Comparison of ENCODE assay signal across 9 cellular contexts in genomic region chr5:5494489-5495402, GRCh38.
DNase-seq lines count a peak whose midpoint lies in the region; ATAC-seq and TF ChIP-seq lines count a peak whose summit lies in the region.
"Had no signal": no experiment of that assay in that cellular context is flagged by ENCODE, and none has a peak within 500 bp of the region (broad histone marks: within the 10 kb centered on the region; RNA-seq: fewer than 3 reads in every experiment).

No MANE protein-coding gene starts in this region.

- intact Hi-C loops in activated naive CD4-positive, alpha-beta T cell treated with anti-CD3 and anti-CD28 coated beads for 36 hours (cut with micrococcal nuclease): loop anchor here (5.0 to 10.0 kb wide), 5 partner anchors 393 to 1253 kb away; partner anchors contain the start of genes MED10 and TENT4A
- intact Hi-C loops in heart left ventricle (cut with DNase I): loop anchor here (5.0 to 10.0 kb wide), 17 partner anchors 190 to 1260 kb away; partner anchors contain the start of genes MED10 (in 1 of the 10) and UBE2QL1 (in 1 of the 10)

- H3K36me3 Mint-ChIP-seq in activated naive CD4-positive, alpha-beta T cell treated with anti-CD3 and anti-CD28 coated beads for 36 hours (ENCODE audit: low read depth): no peaks in the 10 kb centered on the region

- 17 to 27% (median 20%) methylated on average over 35 to 62 of the region's 62 CpGs for WGBS in heart left ventricle, 4 donors

- no peaks in the 10 kb centered on the region for H3K27me3 ChIP-seq in Peyer's patch
- peaks cover 0 to 16% (median 0%) of the 10 kb centered on the region in 9 donors for H3K27me3 ChIP-seq in heart left ventricle

- H3K27ac Mint-ChIP-seq in activated naive CD4-positive, alpha-beta T cell treated with anti-CD3 and anti-CD28 coated beads for 36 hours: no peak overlapping the region

- H3K27ac ChIP-seq in Peyer's patch (peak overlapping the region in 1 of 4 donors; percentile 25), heart left ventricle (no peak overlapping the region)
- H3K27ac ChIP-seq: epithelial cell of prostate had no signal

- H3K36me3 ChIP-seq in Peyer's patch (peaks cover 0 to under 1% (median 0%) of the 10 kb centered on the region in 3 donors), heart left ventricle (peaks cover 0 to 13% (median 7%) of the 10 kb centered on the region in 9 donors)

- peaks cover 0 to 14% (median 6%) of the 10 kb centered on the region in 4 donors for H3K4me1 ChIP-seq in Peyer's patch
- H3K4me1 ChIP-seq in heart left ventricle: peaks cover 0 to 33% (median 8%) of the 10 kb centered on the region in 12 donors

- TF ChIP-seq CTCF in Peyer's patch (IDR thresholded peaks at IDR 0.05): no peak
- no peak for TF ChIP-seq CTCF in heart left ventricle (IDR thresholded peaks at IDR 0.05)

- DNase-seq in Peyer's patch (peak; percentile 91 to 96 (median 91)), heart left ventricle (peak; percentile 71 to 86 (median 74)), skeletal muscle cell (ENCODE audit: low read depth) (no peak), HuH-7.5 (ENCODE audit: low spot score) (no peak), SHP77 (lab: John Stamatoyannopoulos, UW) (no peak)
- peak; percentile 79 for DNase-seq in activated naive CD4-positive, alpha-beta T cell treated with anti-CD3 and anti-CD28 coated beads for 36 hours

- no peak for TF ChIP-seq POLR2A in Peyer's patch (IDR thresholded peaks at IDR 0.05)
- TF ChIP-seq POLR2A in heart left ventricle (IDR thresholded peaks at IDR 0.05): no peak

- ATAC-seq in GM18873 (IDR thresholded peaks at IDR 0.05; ENCODE audit: low FRiP score, unreplicated experiment) (peak; percentile 43), HG02970 (IDR thresholded peaks at IDR 0.05; ENCODE audit: low FRiP score, unreplicated experiment) (peak; percentile 78), heart left ventricle (peak; percentile 53 to 92 (median 83))

- H3K9me3 ChIP-seq in Peyer's patch: no peaks in the 10 kb centered on the region
- H3K9me3 ChIP-seq in heart left ventricle: no peaks in the 10 kb centered on the region

- H3K27me3 Mint-ChIP-seq in activated naive CD4-positive, alpha-beta T cell treated with anti-CD3 and anti-CD28 coated beads for 36 hours (ENCODE audit: low read depth): peaks cover 17% of the 10 kb centered on the region

- H3K9me3 Mint-ChIP-seq in activated naive CD4-positive, alpha-beta T cell treated with anti-CD3 and anti-CD28 coated beads for 36 hours: no peaks in the 10 kb centered on the region

- peaks cover 10% of the 10 kb centered on the region for H3K4me1 Mint-ChIP-seq in activated naive CD4-positive, alpha-beta T cell treated with anti-CD3 and anti-CD28 coated beads for 36 hours (ENCODE audit: low read depth)

- no peak overlapping the region for H3K4me3 Mint-ChIP-seq in activated naive CD4-positive, alpha-beta T cell treated with anti-CD3 and anti-CD28 coated beads for 36 hours

- CTCF ChIA-PET in activated naive CD4-positive, alpha-beta T cell treated with anti-CD3 and anti-CD28 coated beads for 36 hours (lab: Charles Lee): no interaction called here

- H3K4me3 ChIP-seq in Peyer's patch: peak overlapping the region in 3 of 4 donors; percentile 15 to 30 (median 28)
- H3K4me3 ChIP-seq in heart left ventricle: peak overlapping the region in 9 of 12 donors; percentile 18 to 52 (median 38)
- H3K4me3 ChIP-seq in skeletal muscle cell (ENCODE audit: low read depth, low read length): peak overlapping the region; percentile 35

Comparison
In these comparisons a context has a peak if more than half of its experiments do, and no peak if none do; other contexts are left out.
1. DNase-seq: peak in Peyer's patch (3 of 3), activated naive CD4-positive, alpha-beta T cell treated with anti-CD3 and anti-CD28 coated beads for 36 hours (single experiment) and heart left ventricle (5 of 5); none in skeletal muscle cell (single experiment), HuH-7.5 (single experiment) and SHP77 (0 of 2).
2. Peak in every context shown above with its lines, with median percentiles within 50 percentile points of each other: ATAC-seq and H3K4me3 ChIP-seq.